1 cellular context compared by ENCODE assay signal in genomic region chr6:153790048-153790447, GRCh38.
TF ChIP-seq lines count a peak whose summit lies in the region.

No MANE protein-coding gene starts in this region.

TF ChIP-seq in GM23338, 12 proteins besides CTCF, POLR2A, EP300 and RAD21 (continued from another document):
- TF ChIP-seq ZNF462 (CRISPR knock-in tag; IDR thresholded peaks at IDR 0.05) (no peak), NANOG (IDR thresholded peaks at IDR 0.05; ENCODE audit: borderline replicate concordance) (no peak), POLR2AphosphoS5 (IDR thresholded peaks at IDR 0.05; ENCODE audit: low read depth) (no peak), EZH2phosphoT487 (IDR thresholded peaks at IDR 0.05; ENCODE audit: unreplicated experiment) (no peak), ZNF331 (CRISPR knock-in tag; IDR thresholded peaks at IDR 0.05; ENCODE audit: low read depth) (no peak), CREB1 (CRISPR knock-in tag; IDR thresholded peaks at IDR 0.05; ENCODE audit: low read depth) (no peak)
